ENCODE assay signal across 6 cellular contexts in the genomic region with DNA sequence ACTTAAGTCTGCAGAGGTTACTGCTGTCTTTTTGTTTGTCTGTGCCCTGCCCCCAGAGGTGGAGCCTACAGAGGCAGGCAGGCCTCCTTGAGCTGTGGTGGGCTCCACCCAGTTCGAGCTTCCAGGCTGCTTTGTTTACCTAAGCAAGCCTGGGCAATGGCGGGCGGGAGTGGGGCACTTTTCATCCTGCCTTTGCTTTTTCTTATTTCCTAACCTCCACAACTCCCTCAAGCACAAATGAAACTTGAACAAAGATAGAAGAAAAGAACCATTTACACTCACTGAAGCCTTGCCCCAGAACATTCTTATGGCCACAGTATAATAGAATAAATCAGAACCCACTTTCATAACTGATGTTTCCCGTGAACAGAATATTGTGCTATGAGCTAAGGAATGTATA.
A peak's percentile ranks its signal among the peaks of the same experiment; 100 is the strongest.
DNase-seq lines count a peak whose midpoint lies in the region; ATAC-seq and TF ChIP-seq lines count a peak whose summit lies in the region.
"Not testable (repeated sequence)": the region's sequence is repeated elsewhere in the genome, so short reads cannot be mapped to it uniquely, and the experiment has no call there.

No MANE protein-coding gene starts in this region.

- H3K4me1 Mint-ChIP-seq in neural crest cell: not testable (repeated sequence)

- 15% methylated on average over 4 of the region's 4 CpGs for WGBS in mammary epithelial cell (ENCODE audit: low coverage, missing lambda C conversion rate)

- not testable (repeated sequence) for BruUV-seq in mammary epithelial cell (replicated peaks; lab: Mats Ljungman, UMichigan)

- not testable (repeated sequence) for H3K79me2 ChIP-seq in mammary epithelial cell (ENCODE audit: insufficient read depth, low read length)

- CTCF ChIA-PET in mammary epithelial cell (lab: Charles Lee; ENCODE audit: low non-redundant PET): interaction anchor here (0.7 kb wide), 1 partner anchor 215 kb away, joined by 5 read pairs; no protein-coding TSS in a partner anchor

- H3K4me1 ChIP-seq in mammary epithelial cell (ENCODE audit: insufficient read depth, low read length): not testable (repeated sequence)

- not testable (repeated sequence) for H3K9me3 Mint-ChIP-seq in neural crest cell

- H3K4me3 ChIP-seq in mammary epithelial cell (replicated peaks in 1 of 3; ENCODE audit: insufficient read depth in 1 of 3, low read depth in 2 of 3, low read length in 3 of 3): peak overlapping the region in 1 of 3 experiments; percentile 13

- not testable (repeated sequence) for TF ChIP-seq CTCF in mammary epithelial cell (conservative IDR thresholded peaks at IDR 0.05 in 1 of 2, IDR thresholded peaks at IDR 0.05 in 1 of 2; ENCODE audit: extremely low read depth in 1 of 2, insufficient read depth in 1 of 2, low read depth in 1 of 2, low read length in 2 of 2); neural crest cell (conservative IDR thresholded peaks at IDR 0.05)

- dilution Hi-C loops in mammary epithelial cell (cut with HindIII; ENCODE audit: low sequenced_read_pairs): not testable (repeated sequence)

- not testable (repeated sequence) for H3K9me3 ChIP-seq in mammary epithelial cell (replicated peaks; ENCODE audit: insufficient read depth, low read length)

- intact Hi-C loops in mammary epithelial cell (cut with micrococcal nuclease); left colon (cut with DNase I, micrococcal nuclease): not testable (repeated sequence)

- H3K27ac ChIP-seq in mammary epithelial cell (ENCODE audit: insufficient read depth, low read depth, low read length): not testable (repeated sequence)

- H2AFZ ChIP-seq in mammary epithelial cell (ENCODE audit: low read depth, low read length): peak overlapping the region; percentile 70

- not testable (repeated sequence) for H3K27ac Mint-ChIP-seq in neural crest cell (ENCODE audit: unreplicated experiment)

- H3K4me3 Mint-ChIP-seq in neural crest cell: peak overlapping the region; percentile 45

- in situ Hi-C loops in mammary epithelial cell (cut with MboI; ENCODE audit: low sequenced_read_pairs in 2 of 2): not testable (repeated sequence)

- H3K36me3 ChIP-seq in mammary epithelial cell (ENCODE audit: insufficient read depth, low read length): not testable (repeated sequence)

- not testable (repeated sequence) for H3K36me3 Mint-ChIP-seq in neural crest cell (ENCODE audit: low read depth)

- H3K4me2 ChIP-seq in mammary epithelial cell (ENCODE audit: insufficient read depth, low read depth, low read length): peak overlapping the region; percentile 71

- not testable (repeated sequence) for H3K27me3 ChIP-seq in mammary epithelial cell (ENCODE audit: insufficient read depth, low read length)

- H3K27me3 Mint-ChIP-seq in neural crest cell (ENCODE audit: low read depth): not testable (repeated sequence)

- DNase-seq in ELF-1 (ENCODE audit: low read depth, low spot score) (peak; percentile 17), NCI-H748 (lab: John Stamatoyannopoulos, UW; ENCODE audit: unreplicated experiment) (peak; percentile 16), mammary epithelial cell (peak; percentile 40), left colon (peak in 1 of 2 donors; percentile 6)
- DNase-seq in neural crest cell (ENCODE audit: low read depth, low spot score): not testable (repeated sequence)

- peak; percentile 32 for ATAC-seq in esophagus mucosa
- peak; percentile 46 for ATAC-seq in left colon

- not testable (repeated sequence) for H4K20me1 ChIP-seq in mammary epithelial cell (ENCODE audit: insufficient read depth, low read length)

- H3K9ac ChIP-seq in mammary epithelial cell (ENCODE audit: insufficient read depth, low read length): not testable (repeated sequence)
